7 cellular contexts compared by ENCODE assay signal in the genomic region with DNA sequence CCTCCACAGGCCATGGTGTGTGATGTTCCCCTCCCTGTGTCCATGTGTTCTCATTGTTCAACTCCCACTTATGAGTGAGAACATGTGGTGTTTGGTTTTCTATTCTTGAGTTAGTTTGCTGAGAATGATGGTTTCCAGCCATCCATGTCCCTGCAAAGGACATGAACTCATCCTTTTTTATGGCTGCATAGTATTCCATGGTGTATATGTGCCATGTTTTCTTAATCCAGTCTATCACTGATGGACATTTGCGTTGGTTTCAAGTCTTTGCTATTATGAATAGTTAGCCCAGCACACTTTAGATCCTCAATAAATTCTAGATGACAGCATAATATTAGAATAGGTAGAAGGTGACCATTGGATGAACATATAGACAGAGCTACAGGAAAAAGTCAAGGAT. TPM values are rescaled to one million over a fixed set of nuclear protein-coding genes. Genes with fewer than 3 reads are reported as not detected.
"Had no signal": no experiment of that assay in that cellular context is flagged by ENCODE, and none has a peak within 500 bp of the region (broad histone marks: within the 10 kb centered on the region; RNA-seq: fewer than 3 reads in every experiment).

No MANE protein-coding gene starts in this region.

RNA-seq across cellular contexts. Expression of gene POU1F1, which starts 28.6 kb away (rescaled TPM):
- total RNA-seq: GM23248, GM23338, H1, H4, H7, H9, HFFc6 had no signal
- polyA plus RNA-seq: GM23248, GM23338, H1 had no signal
